1 cellular context compared by ENCODE assay signal in the genomic region with DNA sequence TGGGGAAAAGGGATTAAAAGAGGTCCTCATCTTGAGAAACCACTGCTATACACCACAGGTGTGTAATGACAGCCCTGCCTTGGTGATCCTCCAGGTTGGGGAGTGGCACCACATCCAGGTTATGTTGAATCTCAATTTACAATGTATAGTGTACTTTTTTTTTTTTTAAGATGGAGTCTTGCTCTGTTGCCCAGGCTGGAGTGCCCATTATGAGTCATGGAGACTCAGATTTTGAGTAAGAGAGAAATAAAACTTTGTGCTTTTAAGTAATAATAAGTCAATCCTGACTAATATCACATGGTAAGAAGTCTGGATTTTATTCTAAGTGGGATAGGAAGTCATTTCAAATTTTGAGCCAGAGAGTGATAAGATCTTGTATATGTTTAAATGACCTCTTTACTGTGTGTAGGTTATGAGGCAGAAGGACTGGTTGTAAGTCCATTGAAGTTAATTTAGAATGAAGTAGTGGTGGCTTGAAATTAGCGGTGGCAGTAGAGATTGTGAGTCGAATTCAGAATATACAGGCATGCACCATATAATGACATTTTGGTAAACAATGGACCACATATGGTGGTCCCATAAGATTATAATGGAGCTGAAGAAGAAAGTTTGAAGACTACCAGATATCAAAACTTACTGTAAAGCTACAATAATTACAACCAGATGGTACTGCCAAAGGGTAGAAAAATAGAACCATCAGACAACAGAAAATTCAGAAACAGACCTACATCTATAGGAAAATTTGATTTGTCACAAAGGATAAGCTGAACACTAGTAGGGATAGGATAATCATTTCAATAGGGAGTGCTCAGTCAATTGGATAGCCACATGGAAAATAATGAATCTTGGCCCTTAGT.
TF ChIP-seq lines count a peak whose summit lies in the region.

No MANE protein-coding gene starts in this region.

TF ChIP-seq in WTC11, 78 proteins besides CTCF, POLR2A, EP300 and RAD21 (continued from another document):
- TF ChIP-seq, protein P1, sequence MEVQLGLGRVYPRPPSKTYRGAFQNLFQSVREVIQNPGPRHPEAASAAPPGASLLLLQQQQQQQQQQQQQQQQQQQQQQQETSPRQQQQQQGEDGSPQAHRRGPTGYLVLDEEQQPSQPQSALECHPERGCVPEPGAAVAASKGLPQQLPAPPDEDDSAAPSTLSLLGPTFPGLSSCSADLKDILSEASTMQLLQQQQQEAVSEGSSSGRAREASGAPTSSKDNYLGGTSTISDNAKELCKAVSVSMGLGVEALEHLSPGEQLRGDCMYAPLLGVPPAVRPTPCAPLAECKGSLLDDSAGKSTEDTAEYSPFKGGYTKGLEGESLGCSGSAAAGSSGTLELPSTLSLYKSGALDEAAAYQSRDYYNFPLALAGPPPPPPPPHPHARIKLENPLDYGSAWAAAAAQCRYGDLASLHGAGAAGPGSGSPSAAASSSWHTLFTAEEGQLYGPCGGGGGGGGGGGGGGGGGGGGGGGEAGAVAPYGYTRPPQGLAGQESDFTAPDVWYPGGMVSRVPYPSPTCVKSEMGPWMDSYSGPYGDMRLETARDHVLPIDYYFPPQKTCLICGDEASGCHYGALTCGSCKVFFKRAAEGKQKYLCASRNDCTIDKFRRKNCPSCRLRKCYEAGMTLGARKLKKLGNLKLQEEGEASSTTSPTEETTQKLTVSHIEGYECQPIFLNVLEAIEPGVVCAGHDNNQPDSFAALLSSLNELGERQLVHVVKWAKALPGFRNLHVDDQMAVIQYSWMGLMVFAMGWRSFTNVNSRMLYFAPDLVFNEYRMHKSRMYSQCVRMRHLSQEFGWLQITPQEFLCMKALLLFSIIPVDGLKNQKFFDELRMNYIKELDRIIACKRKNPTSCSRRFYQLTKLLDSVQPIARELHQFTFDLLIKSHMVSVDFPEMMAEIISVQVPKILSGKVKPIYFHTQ (CRISPR knock-in tag; IDR thresholded peaks at IDR 0.05) = no peak
- TF ChIP-seq MXD4 (CRISPR knock-in tag; IDR thresholded peaks at IDR 0.05; ENCODE audit: borderline replicate concordance) = no peak
- TF ChIP-seq NR2C2 (CRISPR knock-in tag; IDR thresholded peaks at IDR 0.05) = no peak
- TF ChIP-seq CREB1 (CRISPR knock-in tag; IDR thresholded peaks at IDR 0.05) = no peak
- no peak for TF ChIP-seq FOXJ3 (CRISPR knock-in tag; IDR thresholded peaks at IDR 0.05; ENCODE audit: borderline replicate concordance)
- no peak for TF ChIP-seq ZNF121 (CRISPR knock-in tag; IDR thresholded peaks at IDR 0.05)
- TF ChIP-seq, protein P2, sequence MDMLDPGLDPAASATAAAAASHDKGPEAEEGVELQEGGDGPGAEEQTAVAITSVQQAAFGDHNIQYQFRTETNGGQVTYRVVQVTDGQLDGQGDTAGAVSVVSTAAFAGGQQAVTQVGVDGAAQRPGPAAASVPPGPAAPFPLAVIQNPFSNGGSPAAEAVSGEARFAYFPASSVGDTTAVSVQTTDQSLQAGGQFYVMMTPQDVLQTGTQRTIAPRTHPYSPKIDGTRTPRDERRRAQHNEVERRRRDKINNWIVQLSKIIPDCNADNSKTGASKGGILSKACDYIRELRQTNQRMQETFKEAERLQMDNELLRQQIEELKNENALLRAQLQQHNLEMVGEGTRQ (CRISPR knock-in tag; IDR thresholded peaks at IDR 0.05) = no peak
- no peak for TF ChIP-seq ATF1 (CRISPR knock-in tag; IDR thresholded peaks at IDR 0.05)
- no peak for TF ChIP-seq ESRRA (CRISPR knock-in tag; IDR thresholded peaks at IDR 0.05; ENCODE audit: borderline replicate concordance)
- no peak for TF ChIP-seq GTF2I (CRISPR knock-in tag; conservative IDR thresholded peaks at IDR 0.05)
- TF ChIP-seq, protein P3, sequence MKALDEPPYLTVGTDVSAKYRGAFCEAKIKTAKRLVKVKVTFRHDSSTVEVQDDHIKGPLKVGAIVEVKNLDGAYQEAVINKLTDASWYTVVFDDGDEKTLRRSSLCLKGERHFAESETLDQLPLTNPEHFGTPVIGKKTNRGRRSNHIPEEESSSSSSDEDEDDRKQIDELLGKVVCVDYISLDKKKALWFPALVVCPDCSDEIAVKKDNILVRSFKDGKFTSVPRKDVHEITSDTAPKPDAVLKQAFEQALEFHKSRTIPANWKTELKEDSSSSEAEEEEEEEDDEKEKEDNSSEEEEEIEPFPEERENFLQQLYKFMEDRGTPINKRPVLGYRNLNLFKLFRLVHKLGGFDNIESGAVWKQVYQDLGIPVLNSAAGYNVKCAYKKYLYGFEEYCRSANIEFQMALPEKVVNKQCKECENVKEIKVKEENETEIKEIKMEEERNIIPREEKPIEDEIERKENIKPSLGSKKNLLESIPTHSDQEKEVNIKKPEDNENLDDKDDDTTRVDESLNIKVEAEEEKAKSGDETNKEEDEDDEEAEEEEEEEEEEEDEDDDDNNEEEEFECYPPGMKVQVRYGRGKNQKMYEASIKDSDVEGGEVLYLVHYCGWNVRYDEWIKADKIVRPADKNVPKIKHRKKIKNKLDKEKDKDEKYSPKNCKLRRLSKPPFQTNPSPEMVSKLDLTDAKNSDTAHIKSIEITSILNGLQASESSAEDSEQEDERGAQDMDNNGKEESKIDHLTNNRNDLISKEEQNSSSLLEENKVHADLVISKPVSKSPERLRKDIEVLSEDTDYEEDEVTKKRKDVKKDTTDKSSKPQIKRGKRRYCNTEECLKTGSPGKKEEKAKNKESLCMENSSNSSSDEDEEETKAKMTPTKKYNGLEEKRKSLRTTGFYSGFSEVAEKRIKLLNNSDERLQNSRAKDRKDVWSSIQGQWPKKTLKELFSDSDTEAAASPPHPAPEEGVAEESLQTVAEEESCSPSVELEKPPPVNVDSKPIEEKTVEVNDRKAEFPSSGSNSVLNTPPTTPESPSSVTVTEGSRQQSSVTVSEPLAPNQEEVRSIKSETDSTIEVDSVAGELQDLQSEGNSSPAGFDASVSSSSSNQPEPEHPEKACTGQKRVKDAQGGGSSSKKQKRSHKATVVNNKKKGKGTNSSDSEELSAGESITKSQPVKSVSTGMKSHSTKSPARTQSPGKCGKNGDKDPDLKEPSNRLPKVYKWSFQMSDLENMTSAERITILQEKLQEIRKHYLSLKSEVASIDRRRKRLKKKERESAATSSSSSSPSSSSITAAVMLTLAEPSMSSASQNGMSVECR (CRISPR knock-in tag; IDR thresholded peaks at IDR 0.05; ENCODE audit: borderline replicate concordance) = no peak
